Comparison of ENCODE assay signal across 24 cellular contexts in genomic region chr7:131919920-131920709, GRCh38.
DNase-seq lines count a peak whose midpoint lies in the region; ATAC-seq, FAIRE-seq and TF ChIP-seq lines count a peak whose summit lies in the region.
"Had no signal": no experiment of that assay in that cellular context is flagged by ENCODE, and none has a peak within 500 bp of the region (broad histone marks: within the 10 kb centered on the region; RNA-seq: fewer than 3 reads in every experiment).

No MANE protein-coding gene starts in this region.

- no peak overlapping the region for H3K9ac ChIP-seq in GM12878 (ENCODE audit: control insufficient read depth, insufficient read depth, low read length)
- H3K9ac ChIP-seq: KMS-11 had no signal

- no peaks in the 10 kb centered on the region for H4K20me1 ChIP-seq in GM12878 (ENCODE audit: control insufficient read depth, insufficient read depth)

- H3K4me3 ChIP-seq in GM12878 (no peak overlapping the region), left lung (no peak overlapping the region), gastroesophageal sphincter (no peak overlapping the region)
- H3K4me3 ChIP-seq: colonic mucosa, uterus had no signal

- H3K4me1 ChIP-seq in GM12878 (ENCODE audit: control insufficient read depth, insufficient read depth, low read length) = 0 out of 2 replicates have a peak, but pooled peaks cover 4% of the 10 kb centered on the region
- H3K4me1 ChIP-seq in left lung = no peaks in the 10 kb centered on the region
- no peaks in the 10 kb centered on the region for H3K4me1 ChIP-seq in gastroesophageal sphincter
- H3K4me1 ChIP-seq: colonic mucosa, uterus had no signal

- FAIRE-seq in GM12878 (lab: Jason Lieb, UNC) = no peak
- FAIRE-seq: keratinocyte, small intestine had no signal

- SMC1A ChIA-PET in GM12878 (lab: Charles Lee; ENCODE audit: uncharacterized antibody, unreplicated experiment) = interaction anchor here (1.5 to 1.7 kb wide), 2 partner anchors 12 to 61 kb away, joined by 4 to 5 read pairs; no protein-coding TSS in a partner anchor

- TF ChIP-seq CTCF in GM13977 (IDR thresholded peaks at IDR 0.05; ENCODE audit: extremely low read depth, insufficient read depth, missing control alignments) (no peak), GM12878 (IDR thresholded peaks at IDR 0.05 in 2 of 3, conservative IDR thresholded peaks at IDR 0.05 in 1 of 3; ENCODE audit: control insufficient read depth in 2 of 3, extremely low read depth in 1 of 3, insufficient read depth in 1 of 3, low read depth in 3 of 3, low read length in 3 of 3) (no peak), osteocyte (IDR thresholded peaks at IDR 0.05) (no peak), left lung (IDR thresholded peaks at IDR 0.05) (no peak), gastroesophageal sphincter (IDR thresholded peaks at IDR 0.05) (no peak)

- H3K27ac Mint-ChIP-seq in osteocyte (ENCODE audit: unreplicated experiment) = no peak overlapping the region
- H3K27ac Mint-ChIP-seq: activated T-helper 1 cell treated with anti-CD3 and anti-CD28 coated beads, Interleukin-12 subunit alpha, Interleukin-12 subunit beta, Interleukin-2, Interleukin-4 antibody, amounts not matched to agents 30 ng/mL and 10 ng/mL and 1 ng/mL, durations not matched to agents 14 hours and 24 hours and 36 hours; memory B cell; natural killer cell had no signal

- H3K4me3 Mint-ChIP-seq in osteocyte (ENCODE audit: unreplicated experiment) = no peak overlapping the region
- H3K4me3 Mint-ChIP-seq: activated T-helper 1 cell treated with anti-CD3 and anti-CD28 coated beads, Interleukin-12 subunit alpha, Interleukin-12 subunit beta, Interleukin-2, Interleukin-4 antibody, amounts not matched to agents 30 ng/mL and 10 ng/mL and 1 ng/mL, durations not matched to agents 14 hours and 24 hours and 36 hours; memory B cell; natural killer cell had no signal

- H2AFZ ChIP-seq in GM12878 (ENCODE audit: control insufficient read depth, low read depth, low read length) = peak overlapping the region; percentile 31

- peak; percentile 59 for ATAC-seq in GM19455 (IDR thresholded peaks at IDR 0.05; ENCODE audit: unreplicated experiment)
- peak; percentile 50 for ATAC-seq in HG02885 (IDR thresholded peaks at IDR 0.05; ENCODE audit: poor library complexity, unreplicated experiment)
- ATAC-seq in GM12878 = peak; percentile 69
- ATAC-seq in GM21367 (IDR thresholded peaks at IDR 0.05; ENCODE audit: unreplicated experiment) = no peak
- ATAC-seq in left lung = no peak
- no peak for ATAC-seq in gastroesophageal sphincter
- ATAC-seq: activated CD4-positive, CD25-positive, alpha-beta regulatory T cell treated with anti-CD3 and anti-CD28 coated beads, Interleukin-2, amount 50 U/mL, for 24 hours; natural killer cell; Panc1 had no signal

- no peaks in the 10 kb centered on the region for H3K4me1 Mint-ChIP-seq in osteocyte (ENCODE audit: unreplicated experiment)
- H3K4me1 Mint-ChIP-seq: brain, memory B cell, natural killer cell had no signal

- TF ChIP-seq POLR2A in GM12878 (IDR thresholded peaks at IDR 0.05; ENCODE audit: low read depth, low read length) (no peak), gastroesophageal sphincter (IDR thresholded peaks at IDR 0.05) (no peak)

- CTCF ChIA-PET in GM12878 (lab: Yijun Ruan, JAX) = interaction anchor here (0.6 to 1.6 kb wide), 4 partner anchors 10 to 61 kb away, joined by 3 to 5 read pairs (median 4); no protein-coding TSS in a partner anchor

- 2% methylated on average over 7 of the region's 7 CpGs for WGBS in GM12878 (ENCODE audit: insufficient coverage, insufficient replicate concordance, low lambda C conversion rate, missing lambda C conversion rate)
- WGBS in gastroesophageal sphincter (ENCODE audit: low coverage in 1 of 2), 2 donors = 77 to 80% methylated on average over 5 to 6 of the region's 7 CpGs

- no peaks in the 10 kb centered on the region for H3K36me3 Mint-ChIP-seq in osteocyte (ENCODE audit: unreplicated experiment)
- H3K36me3 Mint-ChIP-seq: brain, memory B cell, natural killer cell had no signal

- in situ Hi-C loops in GM13977 (cut with MboI; ENCODE audit: low pct_unique_long_range_greater_than_20kb, low sequenced_read_pairs, unreplicated experiment) (no loop called here), GM12878 (cut with MboI) (no loop called here)

- H3K36me3 ChIP-seq in GM12878 (ENCODE audit: control insufficient read depth in 2 of 2, insufficient read depth in 2 of 2, low read length in 1 of 2) (no peaks in the 10 kb centered on the region), left lung (no peaks in the 10 kb centered on the region), gastroesophageal sphincter (no peaks in the 10 kb centered on the region)
- H3K36me3 ChIP-seq: colonic mucosa, uterus had no signal

- H3K79me2 ChIP-seq in GM12878 (ENCODE audit: control insufficient read depth, insufficient read depth, low read length) = no peaks in the 10 kb centered on the region

- H3K4me2 ChIP-seq in GM12878 (ENCODE audit: control insufficient read depth, insufficient read depth) = peak overlapping the region; percentile 40
- H3K4me2 ChIP-seq: KMS-11 had no signal

- TF ChIP-seq EP300 in GM12878 (IDR thresholded peaks at IDR 0.05; ENCODE audit: borderline replicate concordance in 1 of 2, control insufficient read depth in 1 of 2, low read depth in 2 of 2, low read length in 2 of 2) = no peak
- TF ChIP-seq EP300 in gastroesophageal sphincter (IDR thresholded peaks at IDR 0.05) = no peak

- TF ChIP-seq RAD21 in GM12878 (IDR thresholded peaks at IDR 0.05; ENCODE audit: insufficient read depth, low read depth, low read length) = no peak

- H3K9me3 Mint-ChIP-seq in osteocyte (ENCODE audit: unreplicated experiment) = peaks cover 8% of the 10 kb centered on the region
- H3K9me3 Mint-ChIP-seq: activated T-helper 1 cell treated with anti-CD3 and anti-CD28 coated beads, Interleukin-12 subunit alpha, Interleukin-12 subunit beta, Interleukin-2, Interleukin-4 antibody, amounts not matched to agents 30 ng/mL and 10 ng/mL and 1 ng/mL, durations not matched to agents 14 hours and 24 hours and 36 hours; natural killer cell had no signal

- no peaks in the 10 kb centered on the region; the same call in 2 of the 3 replicates for H3K9me3 ChIP-seq in GM12878 (replicated peaks; ENCODE audit: control insufficient read depth, insufficient read depth, low read length)
- no peaks in the 10 kb centered on the region for H3K9me3 ChIP-seq in left lung
- no peaks in the 10 kb centered on the region for H3K9me3 ChIP-seq in gastroesophageal sphincter
- H3K9me3 ChIP-seq: colonic mucosa, uterus had no signal

- no TSS peak for BruUV-seq in GM12878 (replicated peaks; lab: Mats Ljungman, UMichigan)

- H3K27me3 ChIP-seq in GM12878 (replicated peaks in 1 of 2; ENCODE audit: control insufficient read depth in 2 of 2, insufficient read depth in 2 of 2, low read length in 1 of 2) (no peaks in the 10 kb centered on the region), left lung (no peaks in the 10 kb centered on the region), gastroesophageal sphincter (no peaks in the 10 kb centered on the region)
- H3K27me3 ChIP-seq: colonic mucosa, uterus had no signal

- RAD21 ChIA-PET in GM12878 (lab: Charles Lee; ENCODE audit: unreplicated experiment) = interaction anchor here (1.3 kb wide), 1 partner anchor 19 kb away, joined by 4 read pairs; no protein-coding TSS in a partner anchor

- intact Hi-C loops in GM12878 (cut with micrococcal nuclease; ENCODE audit: unreplicated experiment) (loop anchor here (2.0 kb wide), 1 partner anchor 37 kb away; no protein-coding TSS in a partner anchor), left lung (cut with DNase I) (no loop called here)

- peak; percentile 36 for DNase-seq in GM13977 (ENCODE audit: low spot score)
- DNase-seq in GM12878 (ENCODE audit: low read depth, low spot score) = peak; percentile 32
- no peak for DNase-seq in osteocyte (ENCODE audit: extremely low spot score, unreplicated experiment)
- DNase-seq in left lung = no peak
- DNase-seq: activated CD8-positive, alpha-beta memory T cell treated with anti-CD3 and anti-CD28 coated beads for 24 hours; colonic mucosa; hippocampal formation; natural killer cell; NCI-H2081 treated with DMSO at 0.1 percent for 48 hours; NCI-H82; small intestine; stimulated activated CD4-positive, alpha-beta T cell treated with anti-CD3 and anti-CD28 coated beads, Interleukin-4, amount 100 ng/mL, for 24 hours; uterus had no signal

- POLR2A ChIA-PET in GM12878 (lab: Charles Lee) = interaction anchor here (0.6 kb wide), 1 partner anchor 249 kb away, joined by 3 read pairs; no protein-coding TSS in a partner anchor

- H3K27me3 Mint-ChIP-seq in osteocyte (ENCODE audit: unreplicated experiment) = peaks cover 46% of the 10 kb centered on the region
- H3K27me3 Mint-ChIP-seq: memory B cell had no signal

- H3K27ac ChIP-seq in GM12878 (ENCODE audit: control insufficient read depth, insufficient read depth) (peak overlapping the region; percentile 38; the same call in 1 of the 2 replicates), left lung (no peak overlapping the region), gastroesophageal sphincter (no peak overlapping the region)
- H3K27ac ChIP-seq: colonic mucosa, KMS-11, uterus had no signal

Comparison
In these comparisons a context has a peak if more than half of its experiments do, and no peak if none do; other contexts are left out.
1. DNase-seq: peak in GM13977 (single experiment) and GM12878 (single experiment); none in osteocyte (single experiment) and left lung (0 of 2).
2. ATAC-seq: peak in GM19455 (single experiment), HG02885 (single experiment) and GM12878 (single experiment); none in GM21367 (single experiment), left lung (single experiment) and gastroesophageal sphincter (single experiment).